ENCODE assay signal across 8 cellular contexts in the genomic region with DNA sequence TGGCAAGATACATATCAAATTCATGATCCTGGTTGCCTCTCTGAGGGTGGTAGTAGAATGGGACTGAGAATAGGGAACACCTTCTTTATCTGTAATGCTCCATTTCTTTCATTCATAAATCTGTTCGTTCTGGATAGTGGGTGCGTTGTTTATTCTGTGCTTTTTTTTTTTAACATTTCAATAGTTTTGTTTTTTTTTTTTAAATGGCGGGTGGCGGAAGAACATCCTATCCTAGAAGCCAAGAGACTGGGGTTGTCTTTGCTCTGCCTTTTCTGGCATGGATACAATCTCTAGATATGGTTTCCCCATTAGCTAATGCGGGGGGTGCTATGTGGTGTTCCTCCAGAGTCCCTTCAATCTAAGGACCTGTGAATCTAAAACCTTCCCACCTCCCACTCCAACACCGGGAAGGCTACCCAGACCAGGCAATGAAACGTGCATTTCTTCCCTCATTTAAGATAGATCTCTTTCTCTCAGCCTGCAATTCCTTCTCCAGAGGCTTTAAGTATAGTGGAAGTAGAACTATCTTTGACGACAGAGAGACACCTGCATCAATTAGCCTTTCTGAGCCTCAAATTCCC. TPM values are rescaled to one million over a fixed set of nuclear protein-coding genes. Genes with fewer than 3 reads are reported as not detected.
DNase-seq lines count a peak whose midpoint lies in the region; ATAC-seq and TF ChIP-seq lines count a peak whose summit lies in the region.

No MANE protein-coding gene starts in this region.

- no peaks in the 10 kb centered on the region for H3K27me3 ChIP-seq in adrenal gland
- no peaks in the 10 kb centered on the region for H3K27me3 ChIP-seq in lower lobe of right lung (ENCODE audit: low read depth)

- H3K4me3 ChIP-seq in adrenal gland (peak overlapping the region in 3 of 4 donors; percentile 33 to 96 (median 90)), lower lobe of right lung (peak overlapping the region; percentile 91)

- intact Hi-C loops in adrenal gland (cut with DNase I) (no loop called here), lower lobe of right lung (cut with DNase I) (no loop called here)

- ATAC-seq in HG03520 (IDR thresholded peaks at IDR 0.05; ENCODE audit: unreplicated experiment) (peak; percentile 1), lower lobe of right lung (no peak)

- TF ChIP-seq POLR2A in adrenal gland (IDR thresholded peaks at IDR 0.05), result no peak

- DNase-seq in DMS79 treated with DMSO at 0.1 percent for 48 hours (lab: John Stamatoyannopoulos, UW) (peak; percentile 59), adrenal gland (no peak), lower lobe of right lung (no peak), NCI-H1092 treated with DMSO at 0.1 percent for 48 hours (lab: John Stamatoyannopoulos, UW) (no peak), NK-92 (lab: John Stamatoyannopoulos, UW; ENCODE audit: unreplicated experiment) (no peak), NCI-H526 treated with DMSO at 0.1 percent for 48 hours (lab: John Stamatoyannopoulos, UW) (no peak)
- no peak for DNase-seq in activated CD4-positive, alpha-beta T cell treated with anti-CD3 and anti-CD28 coated beads, Interleukin-2, amount 50 U/mL, for 48 hours

- H3K9me3 ChIP-seq in adrenal gland (replicated peaks in 1 of 3), result no peaks in the 10 kb centered on the region
- H3K9me3 ChIP-seq in lower lobe of right lung, result no peaks in the 10 kb centered on the region

- peak overlapping the region in 4 of 5 donors; percentile 85 to 98 (median 96) for H3K27ac ChIP-seq in adrenal gland
- H3K27ac ChIP-seq in lower lobe of right lung, result peak overlapping the region; percentile 97

- peaks cover 0 to 6% of the 10 kb centered on the region in 2 donors for H3K36me3 ChIP-seq in adrenal gland (replicated peaks in 1 of 2)
- H3K36me3 ChIP-seq in lower lobe of right lung, result peaks cover 19% of the 10 kb centered on the region

- no peak for TF ChIP-seq CTCF in adrenal gland (IDR thresholded peaks at IDR 0.05)
- no peak for TF ChIP-seq CTCF in lower lobe of right lung (IDR thresholded peaks at IDR 0.05)

- WGBS in adrenal gland, 4 donors, result 14 to 18% (median 16%) methylated on average over 8 of the region's 8 CpGs

- peaks cover 6 to 19% of the 10 kb centered on the region in 2 donors for H3K4me1 ChIP-seq in adrenal gland (replicated peaks in 1 of 2)
- H3K4me1 ChIP-seq in lower lobe of right lung, result peaks cover 19% of the 10 kb centered on the region

RNA-seq across cellular contexts. Expression of a gene that starts 0.9 kb away (rescaled TPM):
- 10 to 100 TPM; 24.1 to 70.0 (median 47.0) TPM for total RNA-seq in adrenal gland
- polyA plus RNA-seq in adrenal gland, result 10 to 100 TPM; 34.0 to 42.4 (median 36.0) TPM
- total RNA-seq in lower lobe of right lung, result 30.8 TPM

RNA-seq across cellular contexts. Expression of a gene that starts 23.2 kb away (rescaled TPM):
- total RNA-seq in adrenal gland (under 1 TPM in 4 of 8 donors, not detected in 4; 0.14 to 0.39 (median 0.21) TPM), lower lobe of right lung (3.9 TPM)
- 1 to 10 TPM in 1 of 3 donors, under 1 TPM in 2; 0.07 to 1.3 (median 0.20) TPM for polyA plus RNA-seq in adrenal gland
